In the genomic region with DNA sequence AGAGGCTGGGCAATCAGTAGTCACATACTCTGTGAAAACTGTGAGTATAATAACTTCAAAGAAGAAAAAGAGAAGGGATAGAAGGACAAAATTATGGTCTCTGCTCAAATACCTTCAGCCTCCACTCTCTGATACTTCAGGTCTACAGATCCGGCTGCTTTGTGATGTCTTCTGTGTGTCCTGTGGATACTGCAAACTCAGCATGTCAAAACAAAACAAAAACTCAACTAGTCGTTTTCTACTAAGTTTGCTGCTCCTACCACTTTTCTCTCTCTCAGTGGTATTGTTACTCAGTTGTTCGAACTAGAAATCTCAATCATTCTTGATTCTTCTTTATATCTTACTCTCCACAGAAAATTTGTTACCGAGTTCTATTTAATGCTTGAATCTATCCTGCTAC, we compare ENCODE assay signal across 28 cellular contexts.
"Had no signal": no experiment of that assay in that cellular context is flagged by ENCODE, and none has a peak within 500 bp of the region (broad histone marks: within the 10 kb centered on the region; RNA-seq: fewer than 3 reads in every experiment).

No MANE protein-coding gene starts in this region.

- H3K36me3 ChIP-seq: neutrophil, pancreas, prostate gland, right atrium auricular region, right lobe of liver, sigmoid colon, stomach, thoracic aorta, thyroid gland, tibial nerve, upper lobe of left lung, vagina had no signal

- H3K4me3 ChIP-seq: pancreas, prostate gland, right atrium auricular region, right lobe of liver, sigmoid colon, stomach, thoracic aorta, thyroid gland, tibial nerve, upper lobe of left lung, vagina had no signal

- H3K4me1 Mint-ChIP-seq: nephron progenitor cell; stimulated activated effector memory CD8-positive, alpha-beta T cell treated with anti-CD3 and anti-CD28 coated beads, Interleukin-12 subunit alpha, Interleukin-12 subunit beta, amount 100 ng/mL, for 72 hours; stimulated activated naive B cell treated with anti-CD40 and anti-IgM and Interleukin-4, amounts not matched to agents 10 μg/mL and 1 μg/mL and 100 μg/mL, for 72 hours had no signal

- H3K27me3 ChIP-seq: neutrophil, pancreas, right atrium auricular region, right lobe of liver, sigmoid colon, stomach, thyroid gland, tibial nerve, upper lobe of left lung, vagina had no signal

- H3K4me1 ChIP-seq: pancreas, prostate gland, right lobe of liver, thyroid gland, tibial nerve, upper lobe of left lung had no signal

- FAIRE-seq: pancreas, small intestine, urothelium cell line had no signal

- H3K36me3 Mint-ChIP-seq: natural killer cell treated with Interleukin-12 subunit alpha and Interleukin-12 subunit beta and Interleukin-15 and Interleukin-18, amount 100 ng/mL, for 72 hours; stimulated activated effector memory CD8-positive, alpha-beta T cell treated with anti-CD3 and anti-CD28 coated beads, Interleukin-12 subunit alpha, Interleukin-12 subunit beta, amount 100 ng/mL, for 72 hours; stimulated activated naive B cell treated with anti-CD40 and anti-IgM and Interleukin-4, amounts not matched to agents 10 μg/mL and 1 μg/mL and 100 μg/mL, for 72 hours had no signal

- H3K27ac ChIP-seq: neutrophil, pancreas, prostate gland, right atrium auricular region, right lobe of liver, sigmoid colon, stomach, thoracic aorta, thyroid gland, tibial nerve, upper lobe of left lung, vagina had no signal

- ATAC-seq: natural killer cell treated with Interleukin-12 subunit alpha and Interleukin-12 subunit beta and Interleukin-15 and Interleukin-18, amount 100 ng/mL, for 72 hours; pancreas; right lobe of liver; stimulated activated effector memory CD8-positive, alpha-beta T cell treated with anti-CD3 and anti-CD28 coated beads, Interleukin-12 subunit alpha, Interleukin-12 subunit beta, amount 100 ng/mL, for 72 hours; stimulated activated naive B cell treated with anti-CD40 and anti-IgM and Interleukin-4, amounts not matched to agents 10 μg/mL and 1 μg/mL and 100 μg/mL, for 72 hours had no signal

- H3K27ac Mint-ChIP-seq: natural killer cell treated with Interleukin-12 subunit alpha and Interleukin-12 subunit beta and Interleukin-15 and Interleukin-18, amount 100 ng/mL, for 72 hours; nephron progenitor cell; stimulated activated effector memory CD8-positive, alpha-beta T cell treated with anti-CD3 and anti-CD28 coated beads, Interleukin-12 subunit alpha, Interleukin-12 subunit beta, amount 100 ng/mL, for 72 hours; stimulated activated naive B cell treated with anti-CD40 and anti-IgM and Interleukin-4, amounts not matched to agents 10 μg/mL and 1 μg/mL and 100 μg/mL, for 72 hours; stimulated activated naive CD8-positive, alpha-beta T cell treated with anti-CD3 and anti-CD28 coated beads, Interleukin-15, Interleukin-2, amounts not matched to agents 100 ng/mL and 50 ng/mL, for 24 hours had no signal

- H3K4me3 Mint-ChIP-seq: natural killer cell treated with Interleukin-12 subunit alpha and Interleukin-12 subunit beta and Interleukin-15 and Interleukin-18, amount 100 ng/mL, for 72 hours; nephron progenitor cell; neural crest cell; stimulated activated effector memory CD8-positive, alpha-beta T cell treated with anti-CD3 and anti-CD28 coated beads, Interleukin-12 subunit alpha, Interleukin-12 subunit beta, amount 100 ng/mL, for 72 hours; stimulated activated naive B cell treated with anti-CD40 and anti-IgM and Interleukin-4, amounts not matched to agents 10 μg/mL and 1 μg/mL and 100 μg/mL, for 72 hours; stimulated activated naive CD8-positive, alpha-beta T cell treated with anti-CD3 and anti-CD28 coated beads, Interleukin-15, Interleukin-2, amounts not matched to agents 100 ng/mL and 50 ng/mL, for 24 hours had no signal

- H3K27me3 Mint-ChIP-seq: natural killer cell treated with Interleukin-12 subunit alpha and Interleukin-12 subunit beta and Interleukin-15 and Interleukin-18, amount 100 ng/mL, for 72 hours had no signal

- H3K9me3 ChIP-seq: neutrophil, pancreas, prostate gland, right atrium auricular region, right lobe of liver, sigmoid colon, stomach, thoracic aorta, thyroid gland, tibial nerve, upper lobe of left lung, vagina had no signal

- DNase-seq: nephron progenitor cell; nucleus accumbens; pancreas; retina; right lobe of liver; sigmoid colon; small intestine; stimulated activated CD4-positive, alpha-beta T cell treated with anti-CD3 and anti-CD28 coated beads, Interleukin-15, amount 100 ng/mL, for 24 hours; stimulated activated CD4-positive, alpha-beta T cell treated with anti-CD3 and anti-CD28 coated beads, Interleukin-2, amount 100 ng/mL, for 24 hours; stimulated activated CD4-positive, alpha-beta T cell treated with anti-CD3 and anti-CD28 coated beads, Interleukin-2, amount 100 ng/mL, for 48 hours; stimulated activated CD4-positive, alpha-beta T cell treated with anti-CD3 and anti-CD28 coated beads, Interleukin-4, amount 100 ng/mL, for 24 hours; stimulated activated naive B cell treated with anti-CD40 and anti-IgM and Interleukin-4, amounts not matched to agents 10 μg/mL and 1 μg/mL and 100 μg/mL, for 72 hours; stimulated activated naive CD4-positive, alpha-beta T cell treated with Interleukin-2 at 50 U/mL for 16 hours; stomach; thyroid gland; trophoblast cell; upper lobe of left lung had no signal
